In the genomic region with DNA sequence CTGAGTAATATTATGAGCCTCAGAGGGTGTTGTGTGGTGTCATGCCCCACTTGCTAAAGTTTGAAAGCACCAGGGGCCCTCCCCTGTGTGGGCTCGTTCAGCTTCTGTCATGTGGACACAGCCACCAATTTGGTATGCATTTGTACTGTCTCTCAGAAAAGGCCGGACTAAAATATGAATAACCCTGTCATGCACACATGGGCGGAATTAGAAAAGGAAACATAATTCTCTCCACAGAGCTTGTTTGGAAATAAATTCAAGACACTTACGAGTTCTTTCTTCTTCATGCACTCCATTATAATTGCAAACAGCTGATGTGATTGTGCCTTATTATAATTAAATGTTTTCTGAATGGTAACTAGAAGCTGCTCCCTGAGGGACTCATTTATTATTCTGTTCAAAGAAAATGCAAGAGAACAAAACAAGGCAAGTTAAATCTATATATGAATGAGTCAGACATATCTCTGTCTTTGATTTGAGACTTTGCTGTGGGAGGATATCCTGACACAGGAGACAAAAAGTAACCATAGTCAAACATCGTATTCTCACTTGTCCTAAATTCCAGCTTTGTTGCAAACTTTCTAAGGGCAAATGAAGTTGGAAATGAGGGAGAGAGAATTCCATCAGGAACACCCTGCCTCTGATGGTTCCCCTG, we compare ENCODE assay signal across 22 cellular contexts. TPM values are rescaled to one million over a fixed set of nuclear protein-coding genes. Genes with fewer than 3 reads are reported as not detected.
DNase-seq lines count a peak whose midpoint lies in the region; ATAC-seq and TF ChIP-seq lines count a peak whose summit lies in the region.
"Had no signal": no experiment of that assay in that cellular context is flagged by ENCODE, and none has a peak within 500 bp of the region (broad histone marks: within the 10 kb centered on the region; RNA-seq: fewer than 3 reads in every experiment).

No MANE protein-coding gene starts in this region.

- H3K36me3 Mint-ChIP-seq in endodermal cell (ENCODE audit: low read depth), result no peaks in the 10 kb centered on the region
- H3K36me3 Mint-ChIP-seq in stimulated activated effector memory CD8-positive, alpha-beta T cell treated with anti-CD3 and anti-CD28 coated beads, Interleukin-12 subunit alpha, Interleukin-12 subunit beta, amount 100 ng/mL, for 72 hours, result no peaks in the 10 kb centered on the region
- H3K36me3 Mint-ChIP-seq: CD4-positive, CD25-positive, alpha-beta regulatory T cell had no signal

- H3K9me3 ChIP-seq in endodermal cell (ENCODE audit: control insufficient read depth, low read length) (no peaks in the 10 kb centered on the region), transverse colon (no peaks in the 10 kb centered on the region)
- H3K9me3 ChIP-seq: upper lobe of left lung had no signal

- H3K4me3 ChIP-seq in endodermal cell (ENCODE audit: low read length) (no peak overlapping the region), transverse colon (no peak overlapping the region)
- H3K4me3 ChIP-seq: skin epidermis, upper lobe of left lung had no signal

- DNase-seq in GM10266 (ENCODE audit: extremely low spot score) (peak; percentile 33), endodermal cell (no peak), transverse colon (no peak), AML-193 (lab: John Stamatoyannopoulos, UW) (no peak)
- DNase-seq in stimulated activated effector memory CD8-positive, alpha-beta T cell treated with anti-CD3 and anti-CD28 coated beads, Interleukin-12 subunit alpha, Interleukin-12 subunit beta, amount 100 ng/mL, for 72 hours (ENCODE audit: low spot score in 2 of 2), result peak in 1 of 2 donors; percentile 28
- DNase-seq: activated CD8-positive, alpha-beta memory T cell treated with anti-CD3 and anti-CD28 coated beads for 24 hours; CD4-positive, CD25-positive, alpha-beta regulatory T cell; H9; NCI-H1930; NCI-H748 treated with DMSO at 0.1 percent for 48 hours; upper lobe of left lung had no signal

- no peaks in the 10 kb centered on the region for H3K36me3 ChIP-seq in endodermal cell (ENCODE audit: control insufficient read depth, insufficient read depth, low read length)
- no peaks in the 10 kb centered on the region for H3K36me3 ChIP-seq in transverse colon
- H3K36me3 ChIP-seq: upper lobe of left lung had no signal

- H3K27ac ChIP-seq in endodermal cell (ENCODE audit: low read depth, low read length) (peak overlapping the region; percentile 32), transverse colon (no peak overlapping the region)
- H3K27ac ChIP-seq: parathyroid adenoma, upper lobe of left lung had no signal

- intact Hi-C loops in transverse colon (cut with DNase I; ENCODE audit: low total_unique reads), result no loop called here

- TF ChIP-seq EP300 in transverse colon (IDR thresholded peaks at IDR 0.05; ENCODE audit: low read depth), result no peak

- no peak overlapping the region for H3K4me3 Mint-ChIP-seq in endodermal cell
- H3K4me3 Mint-ChIP-seq in stimulated activated effector memory CD8-positive, alpha-beta T cell treated with anti-CD3 and anti-CD28 coated beads, Interleukin-12 subunit alpha, Interleukin-12 subunit beta, amount 100 ng/mL, for 72 hours, result no peak overlapping the region
- H3K4me3 Mint-ChIP-seq: activated T-helper 1 cell treated with anti-CD3 and anti-CD28 coated beads, Interleukin-12 subunit alpha, Interleukin-12 subunit beta, Interleukin-2, Interleukin-4 antibody, amounts not matched to agents 30 ng/mL and 10 ng/mL and 1 ng/mL, durations not matched to agents 14 hours and 24 hours and 36 hours; CD4-positive, CD25-positive, alpha-beta regulatory T cell; H9; WTC11 had no signal

- H3K9me3 Mint-ChIP-seq in endodermal cell, result peaks cover 5% of the 10 kb centered on the region
- H3K9me3 Mint-ChIP-seq in stimulated activated effector memory CD8-positive, alpha-beta T cell treated with anti-CD3 and anti-CD28 coated beads, Interleukin-12 subunit alpha, Interleukin-12 subunit beta, amount 100 ng/mL, for 72 hours, result no peaks in the 10 kb centered on the region
- H3K9me3 Mint-ChIP-seq: activated T-helper 1 cell treated with anti-CD3 and anti-CD28 coated beads, Interleukin-12 subunit alpha, Interleukin-12 subunit beta, Interleukin-2, Interleukin-4 antibody, amounts not matched to agents 30 ng/mL and 10 ng/mL and 1 ng/mL, durations not matched to agents 14 hours and 24 hours and 36 hours had no signal

- H3K4me1 Mint-ChIP-seq in endodermal cell, result no peaks in the 10 kb centered on the region
- H3K4me1 Mint-ChIP-seq in stimulated activated effector memory CD8-positive, alpha-beta T cell treated with anti-CD3 and anti-CD28 coated beads, Interleukin-12 subunit alpha, Interleukin-12 subunit beta, amount 100 ng/mL, for 72 hours, result no peaks in the 10 kb centered on the region
- H3K4me1 Mint-ChIP-seq: CD4-positive, CD25-positive, alpha-beta regulatory T cell had no signal

- in situ Hi-C loops in transverse colon (cut with MboI; ENCODE audit: low pct_ligation_motif_present in 1 of 4, low pct_unique_long_range_greater_than_20kb in 1 of 4, low sequenced_read_pairs in 3 of 4), result no loop called here

- ATAC-seq in HG02610 (IDR thresholded peaks at IDR 0.05; ENCODE audit: unreplicated experiment) (peak; percentile 68), GM21367 (IDR thresholded peaks at IDR 0.05; ENCODE audit: unreplicated experiment) (no peak), GM21390 (IDR thresholded peaks at IDR 0.05; ENCODE audit: unreplicated experiment) (no peak)
- peak; percentile 46 for ATAC-seq in stimulated activated effector memory CD8-positive, alpha-beta T cell treated with anti-CD3 and anti-CD28 coated beads, Interleukin-12 subunit alpha, Interleukin-12 subunit beta, amount 100 ng/mL, for 72 hours
- ATAC-seq: left lobe of liver, WTC11 had no signal

- no peak overlapping the region for H3K9ac ChIP-seq in endodermal cell (ENCODE audit: extremely low read depth, low read length, poor library complexity, severe bottlenecking)
- H3K9ac ChIP-seq: parathyroid adenoma had no signal

- 90 to 94% methylated on average over 2 to 5 of the region's 5 CpGs for WGBS in endodermal cell (ENCODE audit: insufficient coverage in 1 of 2, insufficient read length in 1 of 2), 2 experiments
- 59 to 60% methylated on average over 5 of the region's 5 CpGs for WGBS in transverse colon (ENCODE audit: low coverage in 1 of 2), 2 donors

- H3K4me1 ChIP-seq in endodermal cell (ENCODE audit: control insufficient read depth, insufficient read depth, low read length), result no peaks in the 10 kb centered on the region
- no peaks in the 10 kb centered on the region for H3K4me1 ChIP-seq in transverse colon
- H3K4me1 ChIP-seq: upper lobe of left lung had no signal

- no peaks in the 10 kb centered on the region for H3K27me3 Mint-ChIP-seq in endodermal cell (ENCODE audit: insufficient read depth)

- H3K27me3 ChIP-seq in endodermal cell (ENCODE audit: control insufficient read depth, insufficient read depth, low read length, poor library complexity, severe bottlenecking) (no peaks in the 10 kb centered on the region), transverse colon (no peaks in the 10 kb centered on the region)
- H3K27me3 ChIP-seq: upper lobe of left lung had no signal

- TF ChIP-seq CTCF in GM10266 (IDR thresholded peaks at IDR 0.05; ENCODE audit: control insufficient read depth, insufficient read depth, low read depth, missing control alignments) (no peak), endodermal cell (conservative IDR thresholded peaks at IDR 0.05) (no peak), transverse colon (IDR thresholded peaks at IDR 0.05) (no peak)

- no peak for TF ChIP-seq POLR2A in transverse colon (IDR thresholded peaks at IDR 0.05)

- H3K27ac Mint-ChIP-seq in endodermal cell, result no peak overlapping the region
- no peak overlapping the region for H3K27ac Mint-ChIP-seq in stimulated activated effector memory CD8-positive, alpha-beta T cell treated with anti-CD3 and anti-CD28 coated beads, Interleukin-12 subunit alpha, Interleukin-12 subunit beta, amount 100 ng/mL, for 72 hours
- H3K27ac Mint-ChIP-seq: activated T-helper 1 cell treated with anti-CD3 and anti-CD28 coated beads, Interleukin-12 subunit alpha, Interleukin-12 subunit beta, Interleukin-2, Interleukin-4 antibody, amounts not matched to agents 30 ng/mL and 10 ng/mL and 1 ng/mL, durations not matched to agents 14 hours and 24 hours and 36 hours; CD4-positive, CD25-positive, alpha-beta regulatory T cell; WTC11 had no signal

RNA-seq across cellular contexts. Expression of a gene that starts 39.1 kb away (rescaled TPM):
- not detected for total RNA-seq in endodermal cell
- polyA plus RNA-seq in endodermal cell (2013, experiment 1 of 2), result 0.28 TPM
- not detected for polyA plus RNA-seq in endodermal cell (2013, experiment 2 of 2)
- total RNA-seq in transverse colon, result not detected
- total RNA-seq: activated T-helper 1 cell treated with anti-CD3 and anti-CD28 coated beads, Interleukin-12 subunit alpha, Interleukin-12 subunit beta, Interleukin-2, Interleukin-4 antibody, amounts not matched to agents 30 ng/mL and 10 ng/mL and 1 ng/mL, durations not matched to agents 14 hours and 24 hours and 36 hours; cardiac septum; CD4-positive, CD25-positive, alpha-beta regulatory T cell; H9; RPMI7951; T-helper 1 cell treated with Interleukin-12 subunit alpha and Interleukin-12 subunit beta and Interleukin-4 antibody, amounts not matched to agents 30 ng/mL and 1 ng/mL, for 36 hours; upper lobe of left lung had no signal
- polyA plus RNA-seq: CD4-positive, CD25-positive, alpha-beta regulatory T cell had no signal

Comparison
In these comparisons a context has a peak if more than half of its experiments do, and no peak if none do; other contexts are left out.
1. ATAC-seq: peak in HG02610 (single experiment) and stimulated activated effector memory CD8-positive, alpha-beta T cell treated with anti-CD3 and anti-CD28 coated beads, Interleukin-12 subunit alpha, Interleukin-12 subunit beta, amount 100 ng/mL, for 72 hours (single experiment); none in GM21367 (single experiment) and GM21390 (single experiment).